Comparison of ENCODE assay signal across 9 cellular contexts in the genomic region with DNA sequence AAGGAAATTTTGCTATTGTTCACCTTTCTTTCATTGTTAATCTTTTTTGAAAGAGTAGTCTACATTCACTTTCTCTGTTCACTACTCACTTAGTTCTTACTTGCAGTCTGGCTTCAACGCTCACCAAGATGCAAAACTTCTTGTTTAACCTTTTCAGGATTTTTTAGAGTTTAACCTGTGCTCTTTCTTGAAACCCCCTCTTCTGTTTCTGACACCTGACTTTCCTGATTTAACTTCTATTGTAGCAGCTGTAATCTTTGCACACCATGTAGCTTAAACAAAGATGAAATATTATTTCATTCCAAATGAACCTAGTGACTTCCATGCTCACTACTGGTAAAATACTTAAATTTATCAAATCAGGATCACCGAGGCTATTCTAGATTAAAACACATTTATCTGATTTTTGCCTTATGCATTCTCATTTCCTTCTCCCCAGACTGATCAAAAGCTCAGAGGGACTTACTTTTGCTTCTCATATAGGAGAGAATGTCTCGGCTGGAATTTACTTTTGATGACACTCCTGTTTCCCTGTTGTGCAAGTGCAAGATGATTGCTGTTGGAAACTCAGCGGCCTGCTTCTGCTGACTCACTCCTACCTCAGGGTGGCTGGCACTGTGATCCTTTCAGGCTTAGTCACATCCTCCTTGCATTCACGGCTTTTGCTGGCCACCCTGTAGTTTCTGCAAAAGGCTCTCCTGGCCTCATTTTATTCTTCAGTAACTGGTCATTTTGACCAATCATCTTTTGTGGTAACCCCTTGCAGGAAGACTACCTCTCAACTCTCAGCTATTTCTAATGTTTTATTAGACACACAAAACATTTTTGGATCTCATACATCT.
DNase-seq lines count a peak whose midpoint lies in the region; ATAC-seq and TF ChIP-seq lines count a peak whose summit lies in the region.
"Had no signal": no experiment of that assay in that cellular context is flagged by ENCODE, and none has a peak within 500 bp of the region (broad histone marks: within the 10 kb centered on the region; RNA-seq: fewer than 3 reads in every experiment).

No MANE protein-coding gene starts in this region.

- H3K36me3 Mint-ChIP-seq in natural killer cell treated with Interleukin-12 subunit alpha and Interleukin-12 subunit beta and Interleukin-15 and Interleukin-18, amount 100 ng/mL, for 72 hours: no peaks in the 10 kb centered on the region
- no peaks in the 10 kb centered on the region for H3K36me3 Mint-ChIP-seq in type B pancreatic cell

- DNase-seq in EL (peak; percentile 98), choroid plexus epithelial cell (ENCODE audit: low read depth) (peak; percentile 99), type B pancreatic cell (ENCODE audit: extremely low spot score, unreplicated experiment) (no peak), NCI-H345 treated with DMSO at 0.1 percent for 48 hours (lab: John Stamatoyannopoulos, UW; ENCODE audit: unreplicated experiment) (no peak), NCI-H1048 (lab: John Stamatoyannopoulos, UW) (no peak)
- peak; percentile 69 for DNase-seq in natural killer cell treated with Interleukin-12 subunit alpha and Interleukin-12 subunit beta and Interleukin-15 and Interleukin-18, amount 100 ng/mL, for 72 hours (ENCODE audit: low spot score)
- DNase-seq: heart right ventricle had no signal

- H3K27ac Mint-ChIP-seq in natural killer cell treated with Interleukin-12 subunit alpha and Interleukin-12 subunit beta and Interleukin-15 and Interleukin-18, amount 100 ng/mL, for 72 hours: peak overlapping the region; percentile 39 to 67
- peak overlapping the region; percentile 88 for H3K27ac Mint-ChIP-seq in type B pancreatic cell

- no peak for TF ChIP-seq CTCF in WI38 (IDR thresholded peaks at IDR 0.05; ENCODE audit: low read depth, low read length)
- TF ChIP-seq CTCF in choroid plexus epithelial cell (conservative IDR thresholded peaks at IDR 0.05; ENCODE audit: low read depth, low read length): peak; percentile 8
- TF ChIP-seq CTCF in type B pancreatic cell (conservative IDR thresholded peaks at IDR 0.05): no peak

- ATAC-seq in HG03139 (IDR thresholded peaks at IDR 0.05; ENCODE audit: unreplicated experiment): peak; percentile 54
- ATAC-seq in natural killer cell treated with Interleukin-12 subunit alpha and Interleukin-12 subunit beta and Interleukin-15 and Interleukin-18, amount 100 ng/mL, for 72 hours: peak; percentile 96 to 99

- H3K4me1 Mint-ChIP-seq in natural killer cell treated with Interleukin-12 subunit alpha and Interleukin-12 subunit beta and Interleukin-15 and Interleukin-18, amount 100 ng/mL, for 72 hours (ENCODE audit: low read depth in 2 of 2): peaks cover 12 to 14% of the 10 kb centered on the region in 2 donors
- no peaks in the 10 kb centered on the region for H3K4me1 Mint-ChIP-seq in type B pancreatic cell (ENCODE audit: unreplicated experiment)

- H3K4me3 ChIP-seq in WI38 (ENCODE audit: low read depth, low read length) (peak overlapping the region; percentile 43), choroid plexus epithelial cell (ENCODE audit: low read depth, low read length) (no peak overlapping the region)
- H3K4me3 ChIP-seq: heart right ventricle had no signal

- no peaks in the 10 kb centered on the region for H3K9me3 Mint-ChIP-seq in natural killer cell treated with Interleukin-12 subunit alpha and Interleukin-12 subunit beta and Interleukin-15 and Interleukin-18, amount 100 ng/mL, for 72 hours
- H3K9me3 Mint-ChIP-seq in type B pancreatic cell: no peaks in the 10 kb centered on the region

- H3K4me3 Mint-ChIP-seq in natural killer cell treated with Interleukin-12 subunit alpha and Interleukin-12 subunit beta and Interleukin-15 and Interleukin-18, amount 100 ng/mL, for 72 hours: peak overlapping the region; percentile 33
- H3K4me3 Mint-ChIP-seq in type B pancreatic cell: no peak overlapping the region

- peaks cover 47 to 55% of the 10 kb centered on the region in 2 donors for H3K27me3 Mint-ChIP-seq in natural killer cell treated with Interleukin-12 subunit alpha and Interleukin-12 subunit beta and Interleukin-15 and Interleukin-18, amount 100 ng/mL, for 72 hours
- H3K27me3 Mint-ChIP-seq in type B pancreatic cell: no peaks in the 10 kb centered on the region

Comparison
In these comparisons a context has a peak if more than half of its experiments do, and no peak if none do; other contexts are left out.
1. DNase-seq: peak in EL (single experiment), choroid plexus epithelial cell (single experiment) and natural killer cell treated with Interleukin-12 subunit alpha and Interleukin-12 subunit beta and Interleukin-15 and Interleukin-18, amount 100 ng/mL, for 72 hours (single experiment); none in type B pancreatic cell (single experiment), NCI-H345 treated with DMSO at 0.1 percent for 48 hours (single experiment) and NCI-H1048 (single experiment).